1 cellular context compared by ENCODE assay signal in genomic region chr9:86098793-86099694, GRCh38.
TF ChIP-seq lines count a peak whose summit lies in the region.

A gene with protein sequence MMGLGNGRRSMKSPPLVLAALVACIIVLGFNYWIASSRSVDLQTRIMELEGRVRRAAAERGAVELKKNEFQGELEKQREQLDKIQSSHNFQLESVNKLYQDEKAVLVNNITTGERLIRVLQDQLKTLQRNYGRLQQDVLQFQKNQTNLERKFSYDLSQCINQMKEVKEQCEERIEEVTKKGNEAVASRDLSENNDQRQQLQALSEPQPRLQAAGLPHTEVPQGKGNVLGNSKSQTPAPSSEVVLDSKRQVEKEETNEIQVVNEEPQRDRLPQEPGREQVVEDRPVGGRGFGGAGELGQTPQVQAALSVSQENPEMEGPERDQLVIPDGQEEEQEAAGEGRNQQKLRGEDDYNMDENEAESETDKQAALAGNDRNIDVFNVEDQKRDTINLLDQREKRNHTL (minus strand): TSS chr9:86099558. CDS start chr9:86079320, 20,238 bp downstream.

TF ChIP-seq in HepG2, 621 proteins besides CTCF, POLR2A, EP300 and RAD21 (continued from another document):
- no peak for TF ChIP-seq GATAD1 (CRISPR knock-in tag; IDR thresholded peaks at IDR 0.05)
- TF ChIP-seq, protein P1, sequence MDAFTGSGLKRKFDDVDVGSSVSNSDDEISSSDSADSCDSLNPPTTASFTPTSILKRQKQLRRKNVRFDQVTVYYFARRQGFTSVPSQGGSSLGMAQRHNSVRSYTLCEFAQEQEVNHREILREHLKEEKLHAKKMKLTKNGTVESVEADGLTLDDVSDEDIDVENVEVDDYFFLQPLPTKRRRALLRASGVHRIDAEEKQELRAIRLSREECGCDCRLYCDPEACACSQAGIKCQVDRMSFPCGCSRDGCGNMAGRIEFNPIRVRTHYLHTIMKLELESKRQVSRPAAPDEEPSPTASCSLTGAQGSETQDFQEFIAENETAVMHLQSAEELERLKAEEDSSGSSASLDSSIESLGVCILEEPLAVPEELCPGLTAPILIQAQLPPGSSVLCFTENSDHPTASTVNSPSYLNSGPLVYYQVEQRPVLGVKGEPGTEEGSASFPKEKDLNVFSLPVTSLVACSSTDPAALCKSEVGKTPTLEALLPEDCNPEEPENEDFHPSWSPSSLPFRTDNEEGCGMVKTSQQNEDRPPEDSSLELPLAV (CRISPR knock-in tag; conservative IDR thresholded peaks at IDR 0.05; ENCODE audit: low read depth) = no peak
- TF ChIP-seq, protein P2, sequence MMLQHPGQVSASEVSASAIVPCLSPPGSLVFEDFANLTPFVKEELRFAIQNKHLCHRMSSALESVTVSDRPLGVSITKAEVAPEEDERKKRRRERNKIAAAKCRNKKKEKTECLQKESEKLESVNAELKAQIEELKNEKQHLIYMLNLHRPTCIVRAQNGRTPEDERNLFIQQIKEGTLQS (CRISPR knock-in tag; IDR thresholded peaks at IDR 0.05) = no peak
